ENCODE assay signal across 15 cellular contexts in genomic region chr7:152870106-152870693, GRCh38.
A peak's percentile ranks its signal among the peaks of the same experiment; 100 is the strongest.
DNase-seq lines count a peak whose midpoint lies in the region; ATAC-seq and TF ChIP-seq lines count a peak whose summit lies in the region.
"Had no signal": no experiment of that assay in that cellular context is flagged by ENCODE, and none has a peak within 500 bp of the region (broad histone marks: within the 10 kb centered on the region; RNA-seq: fewer than 3 reads in every experiment).

No MANE protein-coding gene starts in this region.

- H3K4me1 Mint-ChIP-seq in activated CD8-positive, alpha-beta memory T cell treated with anti-CD3 and anti-CD28 coated beads, Interleukin-2, amount 10 ng/mL, durations not matched to agents 7 days and 5 days: peaks cover 2% of the 10 kb centered on the region
- H3K4me1 Mint-ChIP-seq in natural killer cell treated with Interleukin-12 subunit alpha and Interleukin-12 subunit beta and Interleukin-15 and Interleukin-18, amount 100 ng/mL, for 72 hours (ENCODE audit: low read depth in 2 of 2): peaks cover 0 to 2% of the 10 kb centered on the region in 2 donors
- H3K4me1 Mint-ChIP-seq: B cell, H9 had no signal

- no peaks in the 10 kb centered on the region for H3K9me3 ChIP-seq in upper lobe of right lung
- H3K9me3 ChIP-seq: BLaER1 treated with 17β-estradiol and CSF1 and Interleukin-3, amounts not matched to agents 10 nM and 100 nM had no signal

- DNase-seq in activated CD8-positive, alpha-beta memory T cell treated with anti-CD3 and anti-CD28 coated beads, Interleukin-2, amount 50 U/mL, for 48 hours: peak; percentile 29
- DNase-seq in activated CD8-positive, alpha-beta memory T cell treated with anti-CD3 and anti-CD28 coated beads, Interleukin-2, amount 10 ng/mL, durations not matched to agents 7 days and 5 days: no peak
- DNase-seq in Right ventricle myocardium superior: peak; percentile 26
- no peak for DNase-seq in left cardiac atrium
- DNase-seq in natural killer cell treated with Interleukin-12 subunit alpha and Interleukin-12 subunit beta and Interleukin-15 and Interleukin-18, amount 100 ng/mL, for 72 hours (ENCODE audit: low spot score): no peak
- DNase-seq in upper lobe of right lung: peak; percentile 52
- no peak for DNase-seq in NCI-H526 (lab: John Stamatoyannopoulos, UW)
- DNase-seq: Calu3, DMS79 treated with DMSO at 0.1 percent for 48 hours, GF-D8 had no signal

- intact Hi-C loops in Right ventricle myocardium superior (cut with DNase I) (no loop called here), left cardiac atrium (cut with DNase I) (no loop called here), upper lobe of right lung (cut with DNase I) (no loop called here)

- CTCF ChIA-PET in activated CD8-positive, alpha-beta memory T cell treated with anti-CD3 and anti-CD28 coated beads, Interleukin-2, amount 10 ng/mL, durations not matched to agents 7 days and 5 days (lab: Charles Lee): no interaction called here

- H3K9me3 Mint-ChIP-seq in activated CD8-positive, alpha-beta memory T cell treated with anti-CD3 and anti-CD28 coated beads, Interleukin-2, amount 10 ng/mL, durations not matched to agents 7 days and 5 days (ENCODE audit: low read depth): no peaks in the 10 kb centered on the region
- H3K9me3 Mint-ChIP-seq in natural killer cell treated with Interleukin-12 subunit alpha and Interleukin-12 subunit beta and Interleukin-15 and Interleukin-18, amount 100 ng/mL, for 72 hours: no peaks in the 10 kb centered on the region

- TF ChIP-seq CTCF in upper lobe of right lung (IDR thresholded peaks at IDR 0.05): no peak

- H3K36me3 ChIP-seq in upper lobe of right lung: no peaks in the 10 kb centered on the region
- H3K36me3 ChIP-seq: BLaER1 treated with 17β-estradiol and CSF1 and Interleukin-3, amounts not matched to agents 10 nM and 100 nM had no signal

- H3K4me3 ChIP-seq in upper lobe of right lung: no peak overlapping the region
- H3K4me3 ChIP-seq: BLaER1 treated with 17β-estradiol and CSF1 and Interleukin-3, amounts not matched to agents 10 nM and 100 nM had no signal

- no peak overlapping the region for H3K27ac Mint-ChIP-seq in activated CD8-positive, alpha-beta memory T cell treated with anti-CD3 and anti-CD28 coated beads, Interleukin-2, amount 10 ng/mL, durations not matched to agents 7 days and 5 days
- no peak overlapping the region for H3K27ac Mint-ChIP-seq in natural killer cell treated with Interleukin-12 subunit alpha and Interleukin-12 subunit beta and Interleukin-15 and Interleukin-18, amount 100 ng/mL, for 72 hours
- H3K27ac Mint-ChIP-seq: B cell; CD8-positive, alpha-beta T cell had no signal

- no peaks in the 10 kb centered on the region for H3K4me1 ChIP-seq in upper lobe of right lung

- no peak for ATAC-seq in activated CD8-positive, alpha-beta memory T cell treated with anti-CD3 and anti-CD28 coated beads, Interleukin-2, amount 10 ng/mL, durations not matched to agents 7 days and 5 days
- ATAC-seq in Right ventricle myocardium superior (ENCODE audit: poor library complexity) (no peak), left cardiac atrium (no peak), upper lobe of right lung (no peak), GM21723 (IDR thresholded peaks at IDR 0.05; ENCODE audit: unreplicated experiment) (no peak)
- ATAC-seq in natural killer cell treated with Interleukin-12 subunit alpha and Interleukin-12 subunit beta and Interleukin-15 and Interleukin-18, amount 100 ng/mL, for 72 hours: peak; percentile 6 to 40
- ATAC-seq: CD8-positive, alpha-beta T cell had no signal

- no peaks in the 10 kb centered on the region for H3K27me3 ChIP-seq in upper lobe of right lung
- H3K27me3 ChIP-seq: BLaER1 treated with 17β-estradiol and CSF1 and Interleukin-3, amounts not matched to agents 10 nM and 100 nM had no signal

- no peak overlapping the region for H3K4me3 Mint-ChIP-seq in activated CD8-positive, alpha-beta memory T cell treated with anti-CD3 and anti-CD28 coated beads, Interleukin-2, amount 10 ng/mL, durations not matched to agents 7 days and 5 days
- H3K4me3 Mint-ChIP-seq in natural killer cell treated with Interleukin-12 subunit alpha and Interleukin-12 subunit beta and Interleukin-15 and Interleukin-18, amount 100 ng/mL, for 72 hours: no peak overlapping the region
- H3K4me3 Mint-ChIP-seq: B cell; CD8-positive, alpha-beta T cell; H9 had no signal

- H3K27me3 Mint-ChIP-seq in activated CD8-positive, alpha-beta memory T cell treated with anti-CD3 and anti-CD28 coated beads, Interleukin-2, amount 10 ng/mL, durations not matched to agents 7 days and 5 days: no peaks in the 10 kb centered on the region
- no peaks in the 10 kb centered on the region for H3K27me3 Mint-ChIP-seq in natural killer cell treated with Interleukin-12 subunit alpha and Interleukin-12 subunit beta and Interleukin-15 and Interleukin-18, amount 100 ng/mL, for 72 hours
- H3K27me3 Mint-ChIP-seq: B cell had no signal

- H3K27ac ChIP-seq in upper lobe of right lung: no peak overlapping the region
- H3K27ac ChIP-seq: BLaER1 treated with 17β-estradiol and CSF1 and Interleukin-3, amounts not matched to agents 10 nM and 100 nM had no signal

- H3K36me3 Mint-ChIP-seq in activated CD8-positive, alpha-beta memory T cell treated with anti-CD3 and anti-CD28 coated beads, Interleukin-2, amount 10 ng/mL, durations not matched to agents 7 days and 5 days: no peaks in the 10 kb centered on the region
- no peaks in the 10 kb centered on the region for H3K36me3 Mint-ChIP-seq in natural killer cell treated with Interleukin-12 subunit alpha and Interleukin-12 subunit beta and Interleukin-15 and Interleukin-18, amount 100 ng/mL, for 72 hours

Comparison
In these comparisons a context has a peak if more than half of its experiments do, and no peak if none do; other contexts are left out.
1. DNase-seq: peak in activated CD8-positive, alpha-beta memory T cell treated with anti-CD3 and anti-CD28 coated beads, Interleukin-2, amount 50 U/mL, for 48 hours (single experiment), Right ventricle myocardium superior (single experiment) and upper lobe of right lung (single experiment); none in activated CD8-positive, alpha-beta memory T cell treated with anti-CD3 and anti-CD28 coated beads, Interleukin-2, amount 10 ng/mL, durations not matched to agents 7 days and 5 days (single experiment), left cardiac atrium (single experiment), natural killer cell treated with Interleukin-12 subunit alpha and Interleukin-12 subunit beta and Interleukin-15 and Interleukin-18, amount 100 ng/mL, for 72 hours (single experiment) and NCI-H526 (0 of 2).
2. ATAC-seq: peak in natural killer cell treated with Interleukin-12 subunit alpha and Interleukin-12 subunit beta and Interleukin-15 and Interleukin-18, amount 100 ng/mL, for 72 hours (2 of 2); none in activated CD8-positive, alpha-beta memory T cell treated with anti-CD3 and anti-CD28 coated beads, Interleukin-2, amount 10 ng/mL, durations not matched to agents 7 days and 5 days (single experiment), Right ventricle myocardium superior (single experiment), left cardiac atrium (0 of 2), upper lobe of right lung (single experiment) and GM21723 (single experiment).